20 cellular contexts compared by ENCODE assay signal in genomic region chr14:89232366-89233070, GRCh38.
DNase-seq lines count a peak whose midpoint lies in the region; ATAC-seq, FAIRE-seq and TF ChIP-seq lines count a peak whose summit lies in the region.
"Had no signal": no experiment of that assay in that cellular context is flagged by ENCODE, and none has a peak within 500 bp of the region (broad histone marks: within the 10 kb centered on the region; RNA-seq: fewer than 3 reads in every experiment).

No MANE protein-coding gene starts in this region.

- H3K27me3 Mint-ChIP-seq in activated T-cell treated with anti-CD3 and anti-CD28 coated beads, Interleukin-2, amount 50 U/mL, for 24 hours = no peaks in the 10 kb centered on the region
- H3K27me3 Mint-ChIP-seq in activated T-cell treated with anti-CD3 and anti-CD28 coated beads, Interleukin-2, amount 50 U/mL, for 4 hours (ENCODE audit: low read depth) = no peaks in the 10 kb centered on the region

- DNase-seq in activated T-cell treated with anti-CD3 and anti-CD28 coated beads, Interleukin-2, amount 50 U/mL, for 24 hours = no peak
- no peak for DNase-seq in activated T-cell treated with anti-CD3 and anti-CD28 coated beads, Interleukin-2, amount 50 U/mL, for 4 hours
- DNase-seq in SK-N-DZ (ENCODE audit: low spot score) (peak; percentile 83), urothelium cell line (ENCODE audit: low spot score) (no peak), medulla oblongata (ENCODE audit: extremely low spot score) (no peak), small intestine (no peak)
- DNase-seq: GM23248, NCI-H1436 treated with DMSO at 0.1 percent for 48 hours, NCI-H2107, NCI-H446 treated with DMSO at 0.1 percent for 48 hours, NCI-H82, Right ventricle myocardium superior had no signal

- H3K27ac Mint-ChIP-seq in activated T-cell treated with anti-CD3 and anti-CD28 coated beads, Interleukin-2, amount 50 U/mL, for 24 hours = peak overlapping the region; percentile 36

- TF ChIP-seq CTCF in liver (IDR thresholded peaks at IDR 0.05; ENCODE audit: low read depth, low read length, missing input control) = no peak

- H3K4me1 Mint-ChIP-seq in activated T-cell treated with anti-CD3 and anti-CD28 coated beads, Interleukin-2, amount 50 U/mL, for 24 hours (ENCODE audit: low read depth) = peaks cover 65% of the 10 kb centered on the region
- H3K4me1 Mint-ChIP-seq in activated T-cell treated with anti-CD3 and anti-CD28 coated beads, Interleukin-2, amount 50 U/mL, for 4 hours (ENCODE audit: low read depth) = peaks cover 34% of the 10 kb centered on the region

- FAIRE-seq in urothelium cell line (lab: Jason Lieb, UNC) = peak; percentile 81
- FAIRE-seq in small intestine (lab: Jason Lieb, UNC) = no peak
- FAIRE-seq: A549, G401.6, GM12891 had no signal

- no peak overlapping the region for H3K9ac ChIP-seq in liver (ENCODE audit: low read depth in 1 of 2, low read length in 2 of 2)
- H3K9ac ChIP-seq: GM23248 had no signal

- 65% methylated on average over 15 of the region's 15 CpGs for WGBS in liver
- 88 to 92% (median 92%) methylated on average over 15 of the region's 15 CpGs for WGBS in small intestine, 3 donors

- H3K36me3 Mint-ChIP-seq in activated T-cell treated with anti-CD3 and anti-CD28 coated beads, Interleukin-2, amount 50 U/mL, for 24 hours (ENCODE audit: low read depth) = peaks cover 40% of the 10 kb centered on the region
- H3K36me3 Mint-ChIP-seq in activated T-cell treated with anti-CD3 and anti-CD28 coated beads, Interleukin-2, amount 50 U/mL, for 4 hours (ENCODE audit: insufficient read depth) = peaks cover 10% of the 10 kb centered on the region

- H3K4me3 Mint-ChIP-seq in activated T-cell treated with anti-CD3 and anti-CD28 coated beads, Interleukin-2, amount 50 U/mL, for 24 hours = no peak overlapping the region
- no peak overlapping the region for H3K4me3 Mint-ChIP-seq in activated T-cell treated with anti-CD3 and anti-CD28 coated beads, Interleukin-2, amount 50 U/mL, for 4 hours

- no peaks in the 10 kb centered on the region for H3K9me3 ChIP-seq in liver (ENCODE audit: control insufficient read depth in 4 of 4, low read length in 3 of 4)
- no peaks in the 10 kb centered on the region for H3K9me3 ChIP-seq in small intestine (ENCODE audit: control insufficient read depth, low read depth)
- H3K9me3 ChIP-seq: A549, Caco-2 had no signal

- H3K27me3 ChIP-seq in liver (ENCODE audit: control insufficient read depth in 4 of 4, insufficient read depth in 4 of 4, low read length in 3 of 4) = no peaks in the 10 kb centered on the region
- H3K27me3 ChIP-seq in small intestine (ENCODE audit: control insufficient read depth in 2 of 2, insufficient read depth in 2 of 2, low read length in 2 of 2) = no peaks in the 10 kb centered on the region

- no peaks in the 10 kb centered on the region for H3K9me3 Mint-ChIP-seq in activated T-cell treated with anti-CD3 and anti-CD28 coated beads, Interleukin-2, amount 50 U/mL, for 24 hours
- H3K9me3 Mint-ChIP-seq in activated T-cell treated with anti-CD3 and anti-CD28 coated beads, Interleukin-2, amount 50 U/mL, for 4 hours = peaks cover 4% of the 10 kb centered on the region

- no peak for ATAC-seq in activated T-cell treated with anti-CD3 and anti-CD28 coated beads, Interleukin-2, amount 50 U/mL, for 4 hours
- no peak for ATAC-seq in GM19455 (IDR thresholded peaks at IDR 0.05; ENCODE audit: unreplicated experiment)
- ATAC-seq: A549, Panc1 had no signal

- H3K27ac ChIP-seq in liver (ENCODE audit: low read depth in 1 of 2, low read length in 2 of 2) = no peak overlapping the region
- H3K27ac ChIP-seq in small intestine (ENCODE audit: low read depth in 1 of 2, low read length in 1 of 2) = no peak overlapping the region
- H3K27ac ChIP-seq: A549, C4-2B, GM23248 had no signal

- H3K4me1 ChIP-seq in liver (ENCODE audit: control insufficient read depth in 4 of 4, insufficient read depth in 4 of 4, low read length in 3 of 4) = peaks cover 0 to 18% (median 4%) of the 10 kb centered on the region in 4 donors
- H3K4me1 ChIP-seq in small intestine (ENCODE audit: control insufficient read depth in 2 of 2, insufficient read depth in 1 of 2, low read depth in 1 of 2, low read length in 1 of 2) = no peaks in the 10 kb centered on the region
- H3K4me1 ChIP-seq: A549, Caco-2 had no signal

- TF ChIP-seq RAD21 in liver (IDR thresholded peaks at IDR 0.05) = peak in 1 of 2 donors; percentile 37

- H3K36me3 ChIP-seq in liver (ENCODE audit: control insufficient read depth in 4 of 4, insufficient read depth in 3 of 4, low read depth in 1 of 4, low read length in 3 of 4) = no peaks in the 10 kb centered on the region
- no peaks in the 10 kb centered on the region for H3K36me3 ChIP-seq in small intestine (ENCODE audit: control insufficient read depth in 2 of 2, insufficient read depth in 2 of 2, low read length in 2 of 2)

- H3K4me3 ChIP-seq in liver (ENCODE audit: low read depth in 1 of 3, low read length in 3 of 3) = no peak overlapping the region
- H3K4me3 ChIP-seq in small intestine (ENCODE audit: low read depth in 1 of 2, low read length in 2 of 2) = no peak overlapping the region
- H3K4me3 ChIP-seq: A549, GM23248 had no signal

TF ChIP-seq in liver, 16 proteins besides CTCF, POLR2A, EP300 and RAD21:
- no peak for TF ChIP-seq RXRA (IDR thresholded peaks at IDR 0.05)
- TF ChIP-seq HNF4A (conservative IDR thresholded peaks at IDR 0.05) = peak in 1 of 2 donors; percentile 39
- no peak for TF ChIP-seq REST (IDR thresholded peaks at IDR 0.05)
- TF ChIP-seq FOXA1 (IDR thresholded peaks at IDR 0.05) = no peak
- no peak for TF ChIP-seq MAX (IDR thresholded peaks at IDR 0.05)
- no peak for TF ChIP-seq ATF3 (IDR thresholded peaks at IDR 0.05)
- TF ChIP-seq HNF4G (IDR thresholded peaks at IDR 0.05) = no peak
- TF ChIP-seq ZBTB33 (IDR thresholded peaks at IDR 0.05) = no peak
- TF ChIP-seq YY1 (IDR thresholded peaks at IDR 0.05) = no peak
- TF ChIP-seq TAF1 (conservative IDR thresholded peaks at IDR 0.05) = no peak
- no peak for TF ChIP-seq FOXA2 (IDR thresholded peaks at IDR 0.05)
- peak; percentile 25 for TF ChIP-seq SP1 (IDR thresholded peaks at IDR 0.05)
- no peak for TF ChIP-seq JUND (IDR thresholded peaks at IDR 0.05)
- no peak for TF ChIP-seq GABPA (IDR thresholded peaks at IDR 0.05 in 1 of 2, conservative IDR thresholded peaks at IDR 0.05 in 1 of 2)
